In genomic region chr6:83067448-83068413, GRCh38 we compare ENCODE assay signal across 8 cellular contexts. TPM values are rescaled to one million over a fixed set of nuclear protein-coding genes. Genes with fewer than 3 reads are reported as not detected.
DNase-seq lines count a peak whose midpoint lies in the region; FAIRE-seq and TF ChIP-seq lines count a peak whose summit lies in the region.

TSS of gene DOP1A (plus strand) at chr6:83067671. CDS start at chr6:83096978, 29,307 bp downstream.

- no peak within 1 kb of the TSS for H3K23ac ChIP-seq in H9 (ENCODE audit: insufficient read length, low read depth, low read length)

- H3K4me3 Mint-ChIP-seq in H9 (peak within 1 kb of the TSS; percentile 84 to 92), nephron (peak within 1 kb of the TSS; percentile 89 to 94 (median 92))
- H3K4me3 Mint-ChIP-seq in stimulated activated naive CD8-positive, alpha-beta T cell treated with anti-CD3 and anti-CD28 coated beads, Interleukin-15, Interleukin-2, amounts not matched to agents 100 ng/mL and 50 ng/mL, for 24 hours, result peak within 1 kb of the TSS; percentile 90

- H3T11ph ChIP-seq in H9 (ENCODE audit: low read length), result no peak within 1 kb of the TSS

- H2AFZ ChIP-seq in H9 (ENCODE audit: low read length), result peak within 1 kb of the TSS; percentile 71

- peak within 1 kb of the TSS; percentile 55 for H3K27ac ChIP-seq in H9 (ENCODE audit: insufficient read length, low read depth, low read length)

- H2BK12ac ChIP-seq in H9 (ENCODE audit: insufficient read length, low read depth, low read length), result no peak within 1 kb of the TSS

- H3K9me3 Mint-ChIP-seq in H9, result no peaks in the 10 kb centered on the region
- no peaks in the 10 kb centered on the region for H3K9me3 Mint-ChIP-seq in nephron
- H3K9me3 Mint-ChIP-seq in stimulated activated naive CD8-positive, alpha-beta T cell treated with anti-CD3 and anti-CD28 coated beads, Interleukin-15, Interleukin-2, amounts not matched to agents 100 ng/mL and 50 ng/mL, for 24 hours, result no peaks in the 10 kb centered on the region

- WGBS in H9 (ENCODE audit: extremely low coverage, insufficient read length, low lambda C conversion rate), result no CpG with 5 or more reads among the region's 77 CpGs

- H3K4me1 Mint-ChIP-seq in H9 (peaks cover 53 to 54% of the 10 kb centered on the region in 2 experiments), nephron (peaks cover 23% of the 10 kb centered on the region)
- peaks cover 51% of the 10 kb centered on the region for H3K4me1 Mint-ChIP-seq in stimulated activated naive CD8-positive, alpha-beta T cell treated with anti-CD3 and anti-CD28 coated beads, Interleukin-15, Interleukin-2, amounts not matched to agents 100 ng/mL and 50 ng/mL, for 24 hours (ENCODE audit: low read depth)

- H2BK15ac ChIP-seq in H9 (ENCODE audit: low read depth, low read length), result no peak within 1 kb of the TSS

- no peaks in the 10 kb centered on the region for H3K79me1 ChIP-seq in H9 (ENCODE audit: insufficient read depth, low read depth, low read length, poor library complexity, severe bottlenecking)

- H3K27ac Mint-ChIP-seq in H9, result peak within 1 kb of the TSS; percentile 98 to 99 (median 99)
- peak within 1 kb of the TSS; percentile 88 to 98 (median 94) for H3K27ac Mint-ChIP-seq in nephron
- peak within 1 kb of the TSS; percentile 75 for H3K27ac Mint-ChIP-seq in stimulated activated naive CD8-positive, alpha-beta T cell treated with anti-CD3 and anti-CD28 coated beads, Interleukin-15, Interleukin-2, amounts not matched to agents 100 ng/mL and 50 ng/mL, for 24 hours

- H3K36me3 Mint-ChIP-seq in H9 (ENCODE audit: insufficient read depth in 1 of 3, low read depth in 3 of 3) (peaks cover 0 to 3% (median 0%) of the 10 kb centered on the region in 3 experiments; a peak in 3 of 7 replicates), nephron (ENCODE audit: low read depth) (no peaks in the 10 kb centered on the region)
- H3K36me3 Mint-ChIP-seq in stimulated activated naive CD8-positive, alpha-beta T cell treated with anti-CD3 and anti-CD28 coated beads, Interleukin-15, Interleukin-2, amounts not matched to agents 100 ng/mL and 50 ng/mL, for 24 hours (ENCODE audit: low read depth), result peaks cover 2% of the 10 kb centered on the region

- no peaks in the 10 kb centered on the region for H3K27me3 Mint-ChIP-seq in H9 (ENCODE audit: low read depth)
- H3K27me3 Mint-ChIP-seq in nephron (ENCODE audit: low read depth), result no peaks in the 10 kb centered on the region
- H3K27me3 Mint-ChIP-seq in stimulated activated naive CD8-positive, alpha-beta T cell treated with anti-CD3 and anti-CD28 coated beads, Interleukin-15, Interleukin-2, amounts not matched to agents 100 ng/mL and 50 ng/mL, for 24 hours, result no peaks in the 10 kb centered on the region

- peak; percentile 95 for DNase-seq in H9
- DNase-seq in M059J (ENCODE audit: low read depth), result peak; percentile 94
- peak; percentile 93 to 96 for DNase-seq in SHP77 (lab: John Stamatoyannopoulos, UW)
- peak; percentile 99 for DNase-seq in activated effector memory CD4-positive, alpha-beta T cell treated with anti-CD3 and anti-CD28 coated beads, Interleukin-2, amount 50 U/mL, for 16 hours
- peak; percentile 95 for DNase-seq in fibroblast of pulmonary artery (ENCODE audit: low read depth)

- H3K14ac ChIP-seq in H9 (ENCODE audit: insufficient read depth, low read length), result peak within 1 kb of the TSS; percentile 86

- no peak within 1 kb of the TSS for H2BK120ac ChIP-seq in H9 (ENCODE audit: low read depth, low read length, poor library complexity, severe bottlenecking)

- H3K9me3 ChIP-seq in H9 (ENCODE audit: control insufficient read depth, low read depth, low read length), result no peaks in the 10 kb centered on the region

- H3K79me2 ChIP-seq in H9 (ENCODE audit: insufficient read depth, low read length), result peaks cover 3% of the 10 kb centered on the region; the same call in 1 of the 2 replicates

- H3K23me2 ChIP-seq in H9 (ENCODE audit: insufficient read length, low read depth, low read length, poor library complexity, severe bottlenecking), result peaks cover 5% of the 10 kb centered on the region

- H3K56ac ChIP-seq in H9 (ENCODE audit: insufficient read length, low read depth, low read length), result no peak within 1 kb of the TSS

- peak; percentile 98 for TF ChIP-seq CTCF in H9 (conservative IDR thresholded peaks at IDR 0.05)
- peak; percentile 99 for TF ChIP-seq CTCF in fibroblast of pulmonary artery (IDR thresholded peaks at IDR 0.05; ENCODE audit: low read length, missing control alignments)
- TF ChIP-seq CTCF in nephron (IDR thresholded peaks at IDR 0.05; ENCODE audit: unreplicated experiment in 3 of 3), result peak; percentile 98 to 99 (median 99)

- peak within 1 kb of the TSS; percentile 84 for H3K4me3 ChIP-seq in fibroblast of pulmonary artery (replicated peaks; ENCODE audit: low read depth, low read length)

- H3K18ac ChIP-seq in H9 (ENCODE audit: insufficient read length, low read depth, low read length), result peak within 1 kb of the TSS; percentile 74

- H4K5ac ChIP-seq in H9 (ENCODE audit: insufficient read length, low read depth, low read length), result no peak within 1 kb of the TSS

- no peak within 1 kb of the TSS for H2BK20ac ChIP-seq in H9 (ENCODE audit: low read depth, low read length, poor library complexity, severe bottlenecking)

- H3K9ac ChIP-seq in H9 (ENCODE audit: extremely low read depth, insufficient read length, low read length), result peak within 1 kb of the TSS; percentile 88

- H3K4me1 ChIP-seq in H9 (ENCODE audit: insufficient read depth, low read length), result no peaks in the 10 kb centered on the region

- no peaks in the 10 kb centered on the region for H3K27me3 ChIP-seq in H9 (ENCODE audit: insufficient read depth, low read length)

- H4K8ac ChIP-seq in H9 (replicated peaks; ENCODE audit: insufficient read length, low read depth, low read length), result no peak within 1 kb of the TSS

- H2BK5ac ChIP-seq in H9 (ENCODE audit: insufficient read length, low read length), result no peak within 1 kb of the TSS

- no peak within 1 kb of the TSS for H4K91ac ChIP-seq in H9 (ENCODE audit: insufficient read length, low read depth, low read length)

- no peaks in the 10 kb centered on the region for H4K20me1 ChIP-seq in H9 (ENCODE audit: control insufficient read depth, insufficient read depth, insufficient read length)

- H3K4me2 ChIP-seq in H9 (ENCODE audit: insufficient read depth, insufficient read length, low read length), result peak within 1 kb of the TSS; percentile 75

- FAIRE-seq in G401.6 (lab: Jason Lieb, UNC), result peak; percentile 96

- H2AK5ac ChIP-seq in H9 (ENCODE audit: insufficient read length, low read length), result no peak within 1 kb of the TSS

- H3K4ac ChIP-seq in H9 (ENCODE audit: low read depth, low read length), result no peak within 1 kb of the TSS

RNA-seq across cellular contexts. Expression of gene DOP1A, which starts in this region (rescaled TPM):
- 14.4 and 17.0 TPM in 2 replicates for total RNA-seq in H9 (2021)
- 10.3 and 17.5 TPM in 2 replicates for total RNA-seq in M059J (2014; rRNA removed; shearing (Covaris generic))

Comparison
In these comparisons a context has a peak if more than half of its experiments do, and no peak if none do; other contexts are left out.
1. Peak in every context shown above with its lines: DNase-seq, H3K4me3 ChIP-seq and H3K27ac ChIP-seq.